9 cellular contexts compared by ENCODE assay signal in the genomic region with DNA sequence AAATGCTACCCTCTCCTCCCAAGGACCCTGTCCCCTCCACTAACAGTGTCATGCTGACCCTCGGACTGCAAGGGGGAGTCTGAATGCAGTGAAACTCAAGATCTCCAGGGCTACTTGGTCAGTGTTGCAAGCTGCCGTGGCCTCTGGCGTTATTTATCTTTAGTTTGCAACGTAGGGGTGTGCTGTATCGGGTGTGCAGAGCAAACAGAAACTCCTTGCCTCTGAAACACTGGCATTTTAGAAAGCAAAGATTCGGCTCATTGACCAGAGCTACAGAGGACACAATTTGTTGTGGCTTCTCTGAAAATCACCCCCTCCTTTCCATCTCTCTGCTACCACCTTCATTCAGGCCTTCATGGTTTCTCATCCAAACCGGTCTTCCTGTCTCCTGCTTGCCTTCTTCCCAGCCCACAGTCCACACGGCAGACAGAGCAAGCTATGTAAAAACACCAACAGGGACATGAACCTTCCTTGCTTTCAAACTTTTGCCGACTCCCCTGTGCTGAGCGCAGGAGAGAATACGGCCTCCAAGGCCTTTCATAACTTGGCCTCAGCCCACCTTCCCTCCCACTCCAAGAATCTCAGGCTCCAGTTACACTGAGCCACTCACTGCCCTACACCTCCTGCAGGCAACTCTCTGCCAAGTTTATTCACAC. TPM values are rescaled to one million over a fixed set of nuclear protein-coding genes. Genes with fewer than 3 reads are reported as not detected.
DNase-seq lines count a peak whose midpoint lies in the region; ATAC-seq and TF ChIP-seq lines count a peak whose summit lies in the region.
"Had no signal": no experiment of that assay in that cellular context is flagged by ENCODE, and none has a peak within 500 bp of the region (broad histone marks: within the 10 kb centered on the region; RNA-seq: fewer than 3 reads in every experiment).

No MANE protein-coding gene starts in this region.

- H3K9ac ChIP-seq in parathyroid adenoma: no peak overlapping the region

- H3K4me1 ChIP-seq in heart left ventricle (peaks cover 0 to 77% (median 46%) of the 10 kb centered on the region in 12 donors), parathyroid adenoma (peaks cover 2% of the 10 kb centered on the region)

- no peaks in the 10 kb centered on the region for H3K9me3 ChIP-seq in heart left ventricle
- H3K9me3 ChIP-seq in parathyroid adenoma (ENCODE audit: control insufficient read depth, low read length): no peaks in the 10 kb centered on the region

- intact Hi-C loops in heart left ventricle (cut with DNase I): loop anchor here in 7 of 10 donors (1.0 to 10.0 kb wide), 7 partner anchors 95 to 485 kb away; a partner anchor contains a TSS

- DNase-seq in AG08396 (ENCODE audit: low spot score) (peak; percentile 65), heart left ventricle (peak in 4 of 5 donors; percentile 65 to 72 (median 70)), HuH-7 (ENCODE audit: low spot score) (no peak), NCI-H82 (lab: John Stamatoyannopoulos, UW) (no peak)
- DNase-seq: activated CD4-positive, alpha-beta T cell treated with anti-CD3 and anti-CD28 coated beads, Interleukin-2, amount 10 ng/mL, durations not matched to agents 24 days and 14 days had no signal

- 14 to 28% (median 17%) methylated on average over 11 of the region's 11 CpGs for WGBS in heart left ventricle, 4 donors

- TF ChIP-seq POLR2A in heart left ventricle (IDR thresholded peaks at IDR 0.05): no peak

- H3K27me3 ChIP-seq in heart left ventricle: no peaks in the 10 kb centered on the region
- H3K27me3 ChIP-seq in parathyroid adenoma (ENCODE audit: control insufficient read depth, insufficient read depth, low read length): no peaks in the 10 kb centered on the region

- no peaks in the 10 kb centered on the region for H3K79me2 ChIP-seq in parathyroid adenoma

- no peak overlapping the region for H3K4me2 ChIP-seq in parathyroid adenoma (ENCODE audit: low read length)

- TF ChIP-seq CTCF in VCaP (conservative IDR thresholded peaks at IDR 0.05) (no peak), heart left ventricle (IDR thresholded peaks at IDR 0.05) (peak in 2 of 12 donors; percentile 8 to 15), parathyroid adenoma (IDR thresholded peaks at IDR 0.05) (no peak)

- ATAC-seq in heart left ventricle (peak; percentile 85 to 95 (median 92)), HG02642 (IDR thresholded peaks at IDR 0.05; ENCODE audit: poor library complexity, unreplicated experiment) (no peak), HG02884 (IDR thresholded peaks at IDR 0.05; ENCODE audit: unreplicated experiment) (no peak)

- H3K4me3 ChIP-seq in heart left ventricle: peak overlapping the region in 9 of 12 donors; percentile 3 to 43 (median 21)
- H3K4me3 ChIP-seq in parathyroid adenoma (ENCODE audit: low read depth, low read length): no peak overlapping the region

- H2AFZ ChIP-seq in parathyroid adenoma: peak overlapping the region; percentile 82

- H3K27ac ChIP-seq in VCaP (peak overlapping the region; percentile 77), heart left ventricle (peak overlapping the region; percentile 68 to 86 (median 82)), parathyroid adenoma (peak overlapping the region; percentile 78)

- peaks cover 0 to 31% (median 7%) of the 10 kb centered on the region in 9 donors for H3K36me3 ChIP-seq in heart left ventricle
- H3K36me3 ChIP-seq in parathyroid adenoma (ENCODE audit: control insufficient read depth, insufficient read depth, low read length): no peaks in the 10 kb centered on the region

RNA-seq across cellular contexts. Expression of a gene that starts 14.9 kb away (rescaled TPM):
- 10 to 100 TPM; 16.7 to 39.6 (median 22.1) TPM for total RNA-seq in heart left ventricle
- polyA plus RNA-seq in heart left ventricle: 10 to 100 TPM; 11.6 to 16.5 TPM
- total RNA-seq: activated CD4-positive, alpha-beta T cell treated with anti-CD3 and anti-CD28 coated beads, Interleukin-2, amount 10 ng/mL, durations not matched to agents 24 days and 14 days had no signal

Comparison
In these comparisons a context has a peak if more than half of its experiments do, and no peak if none do; other contexts are left out.
1. DNase-seq: peak in AG08396 (single experiment) and heart left ventricle (4 of 5); none in HuH-7 (single experiment) and NCI-H82 (single experiment).
2. ATAC-seq: peak in heart left ventricle (4 of 4); none in HG02642 (single experiment) and HG02884 (single experiment).
3. Peak in every context shown above with its lines, with median percentiles within 50 percentile points of each other: H3K27ac ChIP-seq.